ENCODE assay signal across 12 cellular contexts in the genomic region with DNA sequence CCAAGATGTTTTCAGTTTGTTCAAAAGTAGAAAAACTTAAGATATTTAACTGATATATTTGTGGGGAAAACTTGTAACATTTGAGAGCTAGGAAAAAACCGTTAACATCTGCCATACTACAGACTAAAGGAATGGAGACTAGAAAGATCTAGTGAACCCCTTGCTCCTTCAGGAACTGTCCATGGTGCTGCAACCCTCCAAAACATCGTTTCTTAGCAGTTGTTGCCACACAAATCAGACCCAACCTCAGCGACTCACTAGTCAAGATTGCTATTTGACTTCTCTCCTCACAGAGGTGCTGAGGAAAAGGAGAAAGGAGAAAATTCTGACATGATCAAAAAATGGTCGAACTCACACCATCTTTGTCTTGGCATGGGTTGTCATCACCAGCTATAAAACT.
DNase-seq lines count a peak whose midpoint lies in the region; ATAC-seq and TF ChIP-seq lines count a peak whose summit lies in the region.
"Had no signal": no experiment of that assay in that cellular context is flagged by ENCODE, and none has a peak within 500 bp of the region (broad histone marks: within the 10 kb centered on the region; RNA-seq: fewer than 3 reads in every experiment).

No MANE protein-coding gene starts in this region.

- POLR2A ChIA-PET in RWPE1 (lab: Yijun Ruan, JAX; ENCODE audit: low non-redundant PET), result no interaction called here

- no peak overlapping the region for H3K9ac ChIP-seq in colonic mucosa (ENCODE audit: low read depth in 2 of 2, low read length in 2 of 2)

- TF ChIP-seq CTCF in cardiac muscle cell (IDR thresholded peaks at IDR 0.05; ENCODE audit: low read depth, low read length) (no peak), RWPE1 (conservative IDR thresholded peaks at IDR 0.05; ENCODE audit: low read depth) (no peak), foreskin keratinocyte (conservative IDR thresholded peaks at IDR 0.05) (no peak), uterus (IDR thresholded peaks at IDR 0.05) (no peak), colonic mucosa (IDR thresholded peaks at IDR 0.05) (no peak)

- H3K4me3 ChIP-seq in cardiac muscle cell, result no peak overlapping the region
- no peak overlapping the region for H3K4me3 ChIP-seq in right cardiac atrium (ENCODE audit: low read length)
- H3K4me3 ChIP-seq in uterus, result no peak overlapping the region
- H3K4me3 ChIP-seq in colonic mucosa, result no peak overlapping the region
- H3K4me3 ChIP-seq: PC-9, spleen had no signal

- H3K4me1 ChIP-seq in cardiac muscle cell (ENCODE audit: low read depth) (no peaks in the 10 kb centered on the region), right cardiac atrium (ENCODE audit: control insufficient read depth, insufficient read depth, low read length) (no peaks in the 10 kb centered on the region), foreskin keratinocyte (no peaks in the 10 kb centered on the region), uterus (no peaks in the 10 kb centered on the region), colonic mucosa (no peaks in the 10 kb centered on the region)
- H3K4me1 ChIP-seq: spleen had no signal

- intact Hi-C loops in right cardiac atrium (cut with DNase I) (no loop called here), uterus (cut with DNase I; ENCODE audit: low total_unique reads) (no loop called here), colonic mucosa (cut with DNase I) (no loop called here)

- 14% methylated on average over 4 of the region's 4 CpGs for WGBS in right cardiac atrium

- CTCF ChIA-PET in RWPE1 (lab: Yijun Ruan, JAX), result interaction anchor here (0.6 kb wide), 1 partner anchor 754 kb away, joined by 3 read pairs; no protein-coding TSS in a partner anchor

- no peak for TF ChIP-seq POLR2A in uterus (IDR thresholded peaks at IDR 0.05)

- H3K27ac ChIP-seq in cardiac muscle cell (no peak overlapping the region), right cardiac atrium (ENCODE audit: low read length) (no peak overlapping the region), RWPE1 (no peak overlapping the region), foreskin keratinocyte (no peak overlapping the region), uterus (no peak overlapping the region), colonic mucosa (no peak overlapping the region)
- H3K27ac ChIP-seq: PC-9, spleen had no signal

- DNase-seq in cardiac muscle cell (ENCODE audit: low read depth in 1 of 2, low spot score in 1 of 2) (peak; percentile 43 to 85), right cardiac atrium (no peak), RWPE1 (ENCODE audit: low spot score) (peak; percentile 4), foreskin keratinocyte (peak in 1 of 2 donors; percentile 26), uterus (no peak), colonic mucosa (no peak)
- DNase-seq in stimulated activated CD4-positive, alpha-beta T cell treated with anti-CD3 and anti-CD28 coated beads, Interleukin-1b, Interleukin-23, amount 100 ng/mL, for 48 hours, result no peak
- DNase-seq: activated CD4-positive, CD25-positive, alpha-beta regulatory T cell treated with anti-CD3 and anti-CD28 coated beads, Interleukin-2, amount 50 U/mL, for 72 hours; NCI-H1417 treated with DMSO at 0.1 percent for 48 hours; PC-9; spleen had no signal

- ATAC-seq in right cardiac atrium (no peak), foreskin keratinocyte (peak; percentile 40), GM18511 (IDR thresholded peaks at IDR 0.05; ENCODE audit: unreplicated experiment) (no peak)

- H3K36me3 ChIP-seq in cardiac muscle cell, result no peaks in the 10 kb centered on the region
- no peaks in the 10 kb centered on the region for H3K36me3 ChIP-seq in uterus
- H3K36me3 ChIP-seq in colonic mucosa, result no peaks in the 10 kb centered on the region
- H3K36me3 ChIP-seq: spleen had no signal

- H3K9me3 ChIP-seq in cardiac muscle cell (ENCODE audit: low read depth) (no peaks in the 10 kb centered on the region), right cardiac atrium (ENCODE audit: control insufficient read depth, low read length) (no peaks in the 10 kb centered on the region), uterus (no peaks in the 10 kb centered on the region), colonic mucosa (no peaks in the 10 kb centered on the region)
- H3K9me3 ChIP-seq: spleen had no signal

- H3K27me3 ChIP-seq in cardiac muscle cell (no peaks in the 10 kb centered on the region), right cardiac atrium (ENCODE audit: control insufficient read depth, insufficient read depth) (no peaks in the 10 kb centered on the region), foreskin keratinocyte (no peaks in the 10 kb centered on the region), uterus (no peaks in the 10 kb centered on the region), colonic mucosa (no peaks in the 10 kb centered on the region)
- H3K27me3 ChIP-seq: spleen had no signal

Comparison
In these comparisons a context has a peak if more than half of its experiments do, and no peak if none do; other contexts are left out.
1. DNase-seq: peak in cardiac muscle cell (2 of 2) and RWPE1 (single experiment); none in right cardiac atrium (0 of 3), uterus (0 of 2), stimulated activated CD4-positive, alpha-beta T cell treated with anti-CD3 and anti-CD28 coated beads, Interleukin-1b, Interleukin-23, amount 100 ng/mL, for 48 hours (single experiment) and colonic mucosa (single experiment).